ENCODE assay signal across 17 cellular contexts in the genomic region with DNA sequence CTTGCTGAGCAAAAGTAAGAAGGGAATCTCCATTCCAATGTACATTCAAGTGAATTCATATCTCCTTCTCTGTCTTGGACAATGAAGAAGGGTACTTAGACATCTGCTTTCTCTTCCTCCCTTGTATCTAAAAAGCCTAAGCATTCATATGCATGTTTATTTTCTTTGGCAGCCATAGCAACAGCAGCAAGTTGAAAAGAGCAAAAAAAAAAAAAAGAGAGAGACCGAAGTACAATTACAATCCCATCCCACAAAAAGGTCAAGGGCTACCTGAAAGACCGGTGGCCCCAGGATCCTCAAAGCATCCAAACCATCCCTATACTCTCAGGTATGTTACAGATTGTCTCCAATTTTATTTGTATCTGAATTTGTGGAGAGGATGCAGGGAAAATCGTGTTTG. TPM values are rescaled to one million over a fixed set of nuclear protein-coding genes. Genes with fewer than 3 reads are reported as not detected.
A peak's percentile ranks its signal among the peaks of the same experiment; 100 is the strongest.
DNase-seq lines count a peak whose midpoint lies in the region; ATAC-seq lines count a peak whose summit lies in the region.
"Had no signal": no experiment of that assay in that cellular context is flagged by ENCODE, and none has a peak within 500 bp of the region (broad histone marks: within the 10 kb centered on the region; RNA-seq: fewer than 3 reads in every experiment).

No MANE protein-coding gene starts in this region.

- H3K4me1 ChIP-seq in neuron (ENCODE audit: insufficient read depth, low read length) = peaks cover 15% of the 10 kb centered on the region

- no peak for ATAC-seq in GM21619 (IDR thresholded peaks at IDR 0.05; ENCODE audit: unreplicated experiment)

- no peaks in the 10 kb centered on the region for H3K27me3 ChIP-seq in H7 (ENCODE audit: control insufficient read depth, insufficient read depth, low read length)
- no peaks in the 10 kb centered on the region for H3K27me3 ChIP-seq in neuron (ENCODE audit: insufficient read depth, low read length)

- H3K9me3 ChIP-seq in neuron (ENCODE audit: low read length) = no peaks in the 10 kb centered on the region

- H3K4me3 ChIP-seq in H7 (ENCODE audit: insufficient read depth, low read depth, low read length) (no peak overlapping the region), neuron (ENCODE audit: low read length) (no peak overlapping the region)
- H3K4me3 ChIP-seq: PC-9 had no signal

- H3K36me3 ChIP-seq in H7 (replicated peaks; ENCODE audit: control insufficient read depth, insufficient read depth, low read length) = no peaks in the 10 kb centered on the region
- H3K36me3 ChIP-seq in neuron (ENCODE audit: insufficient read depth, low read length) = no peaks in the 10 kb centered on the region

- H2AFZ ChIP-seq in neuron (ENCODE audit: low read depth, low read length) = peak overlapping the region; percentile 24
- H2AFZ ChIP-seq: PC-9 had no signal

- DNase-seq in H7 (peak; percentile 10), M059J (ENCODE audit: low read depth) (peak; percentile 10), fibroblast of gingiva (ENCODE audit: low read depth) (peak; percentile 31), NCI-H748 (lab: John Stamatoyannopoulos, UW; ENCODE audit: unreplicated experiment) (no peak), KG1 (lab: John Stamatoyannopoulos, UW) (no peak)
- DNase-seq: ACHN, AML-193, GDM1, NCI-H1417 treated with DMSO at 0.1 percent for 48 hours, NCI-H2081 treated with DMSO at 0.1 percent for 48 hours, NCI-H226, NCI-H524, PC-9 had no signal

RNA-seq across cellular contexts. Expression of gene OR2F1, which starts 4.1 kb away (rescaled TPM):
- not detected in 2 replicates for total RNA-seq in H7 (2014; rRNA removed; shearing (Covaris generic))
- not detected in 2 replicates for total RNA-seq in M059J (2014; rRNA removed; shearing (Covaris generic))
- total RNA-seq: MCF 10A, PC-9 had no signal

RNA-seq across cellular contexts. Expression of gene OR2F2, which starts 23.7 kb away (rescaled TPM):
- total RNA-seq in H7 (2014; rRNA removed; shearing (Covaris generic)) = not detected in 2 replicates
- not detected in 2 replicates for total RNA-seq in M059J (2014; rRNA removed; shearing (Covaris generic))
- total RNA-seq: H1, MCF 10A, PC-9 had no signal

RNA-seq across cellular contexts. Expression of gene OR6B1, which starts 41.3 kb away (rescaled TPM):
- total RNA-seq in H7 (2014; rRNA removed; shearing (Covaris generic)) = not detected in 2 replicates
- not detected in 2 replicates for total RNA-seq in M059J (2014; rRNA removed; shearing (Covaris generic))
- total RNA-seq: H1, MCF 10A, PC-9 had no signal

RNA-seq across cellular contexts. Expression of gene TCAF1, which starts 56.8 kb away (rescaled TPM):
- 22.6 and 38.2 TPM in 2 replicates for total RNA-seq in H7 (2014; rRNA removed; shearing (Covaris generic))
- total RNA-seq in M059J (2014; rRNA removed; shearing (Covaris generic)) = 43.7 and 45.3 TPM in 2 replicates

Comparison
In these comparisons a context has a peak if more than half of its experiments do, and no peak if none do; other contexts are left out.
1. DNase-seq: peak in H7 (single experiment), M059J (single experiment) and fibroblast of gingiva (single experiment); none in NCI-H748 (single experiment) and KG1 (single experiment).